Comparison of ENCODE assay signal across 18 cellular contexts in genomic region chr6:84798257-84798656, GRCh38. TPM values are rescaled to one million over a fixed set of nuclear protein-coding genes. Genes with fewer than 3 reads are reported as not detected.
"Had no signal": no experiment of that assay in that cellular context is flagged by ENCODE, and none has a peak within 500 bp of the region (broad histone marks: within the 10 kb centered on the region; RNA-seq: fewer than 3 reads in every experiment).

No MANE protein-coding gene starts in this region.

- H3K36me3 ChIP-seq: cardiac muscle cell, upper lobe of right lung had no signal

- H3K27ac ChIP-seq: cardiac muscle cell, upper lobe of right lung had no signal

- H3K27me3 ChIP-seq: cardiac muscle cell, upper lobe of right lung had no signal

- H3K4me3 ChIP-seq: cardiac muscle cell, mucosa of descending colon, upper lobe of right lung had no signal

- DNase-seq: activated CD4-positive, alpha-beta T cell treated with anti-CD3 and anti-CD28 coated beads, Interleukin-2, amount 50 U/mL, for 48 hours; activated CD4-positive, CD25-positive, alpha-beta regulatory T cell treated with anti-CD3 and anti-CD28 coated beads, Interleukin-2, amount 50 U/mL, for 72 hours; activated CD8-positive, alpha-beta memory T cell treated with anti-CD3 and anti-CD28 coated beads, Interleukin-2, amount 10 ng/mL, durations not matched to agents 7 days and 5 days; activated effector memory CD4-positive, alpha-beta T cell treated with anti-CD3 and anti-CD28 coated beads, Interleukin-2, amount 50 U/mL, for 16 hours; activated T-cell treated with anti-CD3 and anti-CD28 coated beads, Interleukin-2, amount 50 U/mL, for 24 hours; amniotic stem cell; effector CD4-positive, alpha-beta T cell; glutamatergic neuron; left colon; mucosa of descending colon; naive thymus-derived CD8-positive, alpha-beta T cell; right cardiac atrium; stimulated activated naive CD4-positive, alpha-beta T cell; substantia nigra; T-helper 9 cell; upper lobe of right lung had no signal

- ATAC-seq: activated CD8-positive, alpha-beta memory T cell treated with anti-CD3 and anti-CD28 coated beads, Interleukin-2, amount 10 ng/mL, durations not matched to agents 7 days and 5 days; activated naive CD4-positive, alpha-beta T cell treated with anti-CD3 and anti-CD28 coated beads, Interleukin-2, amount 50 U/mL, for 72 hours; left colon; mucosa of descending colon; naive thymus-derived CD8-positive, alpha-beta T cell; right cardiac atrium; upper lobe of right lung had no signal

RNA-seq across cellular contexts. Expression of gene TBX18, which starts 33.9 kb away (rescaled TPM):
- total RNA-seq: activated CD8-positive, alpha-beta memory T cell treated with anti-CD3 and anti-CD28 coated beads, Interleukin-2, amount 10 ng/mL, durations not matched to agents 7 days and 5 days; activated naive CD4-positive, alpha-beta T cell treated with anti-CD3 and anti-CD28 coated beads, Interleukin-2, amount 50 U/mL, for 72 hours; naive thymus-derived CD8-positive, alpha-beta T cell had no signal
